In genomic region chr2:44155577-44156446, GRCh38 we compare ENCODE assay signal across 1 cellular context.
A peak's percentile ranks its signal among the peaks of the same experiment; 100 is the strongest.
TF ChIP-seq lines count a peak whose summit lies in the region.

No MANE protein-coding gene starts in this region.

TF ChIP-seq in K562, 482 proteins besides CTCF, POLR2A, EP300 and RAD21 (continued from another document):
- TF ChIP-seq E4F1 (CRISPR knock-in tag; IDR thresholded peaks at IDR 0.05; ENCODE audit: borderline replicate concordance): no peak
- TF ChIP-seq NR2F6 (CRISPR knock-in tag; IDR thresholded peaks at IDR 0.05): no peak
- no peak for TF ChIP-seq ZBTB26 (CRISPR knock-in tag; IDR thresholded peaks at IDR 0.05)
- no peak for TF ChIP-seq ZNF764 (CRISPR knock-in tag; IDR thresholded peaks at IDR 0.05; ENCODE audit: low read depth)
- no peak for TF ChIP-seq ZNF512 (tag; IDR thresholded peaks at IDR 0.05)
- no peak for TF ChIP-seq RBM22 (IDR thresholded peaks at IDR 0.05; ENCODE audit: low read depth, low read length, poor library complexity, severe bottlenecking)
- TF ChIP-seq GTF2A2 (tag; IDR thresholded peaks at IDR 0.05): no peak
- no peak for TF ChIP-seq ZMIZ1 (IDR thresholded peaks at IDR 0.05; ENCODE audit: low read depth in 2 of 2, low read length in 2 of 2)
- peak; percentile 33; the same call in 1 of the 2 replicates for TF ChIP-seq SOX6 (IDR thresholded peaks at IDR 0.05)
- no peak for TF ChIP-seq ZNF586 (CRISPR knock-in tag; conservative IDR thresholded peaks at IDR 0.05)
- no peak for TF ChIP-seq CHAMP1 (IDR thresholded peaks at IDR 0.05)
- no peak for TF ChIP-seq CREBBP (IDR thresholded peaks at IDR 0.05; ENCODE audit: low read depth, low read length)
- no peak for TF ChIP-seq TOE1 (IDR thresholded peaks at IDR 0.05; ENCODE audit: borderline replicate concordance)
- no peak for TF ChIP-seq TOE1 (CRISPR knock-in tag; IDR thresholded peaks at IDR 0.05; ENCODE audit: borderline replicate concordance, low read depth)
- no peak for TF ChIP-seq EWSR1 (IDR thresholded peaks at IDR 0.05; ENCODE audit: borderline replicate concordance, low read depth, partially characterized antibody)
- no peak for TF ChIP-seq YBX1 (IDR thresholded peaks at IDR 0.05)
- TF ChIP-seq ZFPM2 (CRISPR knock-in tag; IDR thresholded peaks at IDR 0.05): no peak
- TF ChIP-seq ARID3A (IDR thresholded peaks at IDR 0.05; ENCODE audit: borderline replicate concordance, low read depth, low read length): peak; percentile 83; the same call in 1 of the 2 replicates
- TF ChIP-seq JUND (IDR thresholded peaks at IDR 0.05; ENCODE audit: borderline replicate concordance, low read depth, low read length): peak; percentile 74
- peak; percentile 81; the same call in 2 of the 3 replicates for TF ChIP-seq JUND (tag; IDR thresholded peaks at IDR 0.05; ENCODE audit: borderline replicate concordance, low read depth, low read length)
- no peak for TF ChIP-seq BMI1 (IDR thresholded peaks at IDR 0.05; ENCODE audit: low read length)
- no peak for TF ChIP-seq PCBP1 (IDR thresholded peaks at IDR 0.05; ENCODE audit: low read depth, low read length, poor library complexity, severe bottlenecking)
- no peak for TF ChIP-seq YY1 (IDR thresholded peaks at IDR 0.05; ENCODE audit: borderline replicate concordance in 1 of 3, control insufficient read depth in 1 of 3, extremely low read depth in 1 of 3, insufficient read depth in 3 of 3, insufficient read length in 1 of 3, insufficient replicate concordance in 2 of 3, low read depth in 1 of 3, low read length in 2 of 3)
- no peak for TF ChIP-seq ZNF507 (tag; conservative IDR thresholded peaks at IDR 0.05)
- no peak for TF ChIP-seq KLF13 (tag; IDR thresholded peaks at IDR 0.05; ENCODE audit: borderline replicate concordance, low read depth)
- TF ChIP-seq ZNF407 (IDR thresholded peaks at IDR 0.05; ENCODE audit: low read depth): no peak
- no peak for TF ChIP-seq ZSCAN29 (IDR thresholded peaks at IDR 0.05)
- no peak for TF ChIP-seq SP1 (CRISPR knock-in tag; IDR thresholded peaks at IDR 0.05)
- no peak for TF ChIP-seq PHF20 (IDR thresholded peaks at IDR 0.05; ENCODE audit: partially characterized antibody)
- no peak for TF ChIP-seq HNRNPUL1 (IDR thresholded peaks at IDR 0.05; ENCODE audit: low read length)
- TF ChIP-seq HOXB6 (CRISPR knock-in tag; IDR thresholded peaks at IDR 0.05; ENCODE audit: borderline replicate concordance): no peak
- no peak for TF ChIP-seq MYBL2 (IDR thresholded peaks at IDR 0.05; ENCODE audit: low read depth)
- TF ChIP-seq MYBL2 (CRISPR knock-in tag; IDR thresholded peaks at IDR 0.05; ENCODE audit: borderline replicate concordance): no peak
